9 cellular contexts compared by ENCODE assay signal in genomic region chr2:27264253-27264752, GRCh38. TPM values are rescaled to one million over a fixed set of nuclear protein-coding genes. Genes with fewer than 3 reads are reported as not detected.
A peak's percentile ranks its signal among the peaks of the same experiment; 100 is the strongest.
DNase-seq lines count a peak whose midpoint lies in the region; ATAC-seq and TF ChIP-seq lines count a peak whose summit lies in the region.
"Had no signal": no experiment of that assay in that cellular context is flagged by ENCODE, and none has a peak within 500 bp of the region (broad histone marks: within the 10 kb centered on the region; RNA-seq: fewer than 3 reads in every experiment).

No MANE protein-coding gene starts in this region.

- H4K91ac ChIP-seq in IMR-90 (ENCODE audit: insufficient read depth, low read depth, low read length) = no peak overlapping the region

- no peak overlapping the region for H2BK15ac ChIP-seq in IMR-90 (ENCODE audit: low read depth, low read length)

- H3K9me3 ChIP-seq in BLaER1 (no peaks in the 10 kb centered on the region), IMR-90 (ENCODE audit: control insufficient read depth, insufficient read depth, low read length) (no peaks in the 10 kb centered on the region; the same call in 1 of the 2 replicates), mucosa of descending colon (no peaks in the 10 kb centered on the region)
- H3K9me3 ChIP-seq: neutrophil had no signal

- no peak overlapping the region for H2AK5ac ChIP-seq in IMR-90 (ENCODE audit: low read depth, low read length)

- no peak overlapping the region for H3K56ac ChIP-seq in IMR-90 (ENCODE audit: extremely low read depth, insufficient read depth, low read length)

- H3K4me2 ChIP-seq in BLaER1 (peak overlapping the region; percentile 95), IMR-90 (ENCODE audit: low read depth, low read length) (peak overlapping the region; percentile 83; the same call in 1 of the 2 replicates)

- H2BK20ac ChIP-seq in IMR-90 (ENCODE audit: low read depth, low read length) = no peak overlapping the region

- no peak overlapping the region for H2BK5ac ChIP-seq in IMR-90 (ENCODE audit: low read depth, low read length, poor library complexity, severe bottlenecking)

- no peak for TF ChIP-seq CTCF in IMR-90 (conservative IDR thresholded peaks at IDR 0.05; ENCODE audit: low read depth, low read length)
- TF ChIP-seq CTCF in MCF 10A (IDR thresholded peaks at IDR 0.05; ENCODE audit: unreplicated experiment) = no peak
- TF ChIP-seq CTCF in mucosa of descending colon (IDR thresholded peaks at IDR 0.05) = no peak
- TF ChIP-seq CTCF in RWPE1 (conservative IDR thresholded peaks at IDR 0.05; ENCODE audit: low read depth) = no peak

- no peak for ATAC-seq in IMR-90 (ENCODE audit: low read depth)
- peak; percentile 44 for ATAC-seq in mucosa of descending colon
- no peak for ATAC-seq in GM21619 (IDR thresholded peaks at IDR 0.05; ENCODE audit: unreplicated experiment)
- no peak for ATAC-seq in HG03175 (IDR thresholded peaks at IDR 0.05; ENCODE audit: unreplicated experiment)

- no peak for TF ChIP-seq POLR2A in IMR-90 (IDR thresholded peaks at IDR 0.05; ENCODE audit: low read depth, low read length)

- POLR2A ChIA-PET in IMR-90 (lab: Charles Lee; ENCODE audit: unreplicated experiment) (no interaction called here), MCF 10A (lab: Yijun Ruan, JAX) (interaction anchor here (1.0 to 1.5 kb wide), 2 partner anchors 9 to 48 kb away, joined by 3 to 4 read pairs; partner anchors contain the start of gene CAD), RWPE1 (lab: Yijun Ruan, JAX; ENCODE audit: low non-redundant PET) (no interaction called here)

- in situ Hi-C loops in IMR-90 (cut with MboI; ENCODE audit: low sequenced_read_pairs) = no loop called here

- H3K4me3 Mint-ChIP-seq in MCF 10A (ENCODE audit: unreplicated experiment) = peak overlapping the region; percentile 19

- H3K4me3 ChIP-seq in BLaER1 (peak overlapping the region; percentile 67), IMR-90 (ENCODE audit: insufficient read depth, low read depth, low read length) (no peak overlapping the region; the same call in 1 of the 2 replicates), mucosa of descending colon (no peak overlapping the region)

- intact Hi-C loops in IMR-90 (cut with micrococcal nuclease) = no loop called here
- intact Hi-C loops in MCF 10A (cut with micrococcal nuclease) = no loop called here
- intact Hi-C loops in mucosa of descending colon (cut with DNase I, micrococcal nuclease) = no loop called here

- no peaks in the 10 kb centered on the region for H3K36me3 Mint-ChIP-seq in MCF 10A (ENCODE audit: insufficient read depth, unreplicated experiment)

- H3K9me1 ChIP-seq in IMR-90 (ENCODE audit: insufficient read depth, low read length) = no peaks in the 10 kb centered on the region

- dilution Hi-C loops in IMR-90 (cut with HindIII; ENCODE audit: low sequenced_read_pairs, unreplicated experiment) = no loop called here

- no peak overlapping the region for H2BK120ac ChIP-seq in IMR-90 (ENCODE audit: low read depth, low read length)

- peak overlapping the region; percentile 29 for H2AK9ac ChIP-seq in IMR-90 (replicated peaks; ENCODE audit: low read depth, low read length, poor library complexity)

- BruUV-seq in IMR-90 (replicated peaks; lab: Mats Ljungman, UMichigan) (no TSS peak), MCF 10A (replicated peaks; lab: Mats Ljungman, UMichigan) (no TSS peak)

- no peak for TF ChIP-seq RAD21 in IMR-90 (IDR thresholded peaks at IDR 0.05; ENCODE audit: low read length)

- H4K20me1 ChIP-seq in BLaER1 (peaks cover 47% of the 10 kb centered on the region), IMR-90 (ENCODE audit: insufficient read depth, low read length) (no peaks in the 10 kb centered on the region)

- peaks cover 30% of the 10 kb centered on the region for H3K27me3 Mint-ChIP-seq in MCF 10A (ENCODE audit: insufficient read depth, unreplicated experiment)

- H3K18ac ChIP-seq in IMR-90 (ENCODE audit: low read depth, low read length) = no peak overlapping the region

- H3K27me3 ChIP-seq in BLaER1 = peaks cover 85% of the 10 kb centered on the region
- peaks cover 82% of the 10 kb centered on the region for H3K27me3 ChIP-seq in IMR-90 (ENCODE audit: control insufficient read depth, insufficient read depth, low read length)

- H3K23ac ChIP-seq in IMR-90 (ENCODE audit: low read depth, low read length) = peak overlapping the region; percentile 77; the same call in 1 of the 2 replicates

- H3K9me3 Mint-ChIP-seq in MCF 10A (ENCODE audit: unreplicated experiment) = no peaks in the 10 kb centered on the region

- CTCF ChIA-PET in IMR-90 (lab: Yijun Ruan, JAX) (interaction anchor here (0.7 to 2.8 kb wide), 5 partner anchors 9 to 39 kb away, joined by 3 to 8 read pairs (median 5); no protein-coding TSS in a partner anchor), MCF 10A (lab: Yijun Ruan, JAX) (interaction anchor here (0.5 to 5.9 kb wide), 7 partner anchors 9 to 183 kb away, joined by 3 to 41 read pairs (median 5); no protein-coding TSS in a partner anchor), RWPE1 (lab: Yijun Ruan, JAX) (interaction anchor here (0.8 to 5.0 kb wide), 6 partner anchors 14 to 176 kb away, joined by 3 to 32 read pairs (median 4); partner anchors contain the start of gene TRIM54)

- no peak overlapping the region for H3K27ac ChIP-seq in BLaER1
- no peak overlapping the region for H3K27ac ChIP-seq in IMR-90 (ENCODE audit: insufficient read depth, low read length)
- no peak overlapping the region for H3K27ac ChIP-seq in RWPE1
- H3K27ac ChIP-seq: neutrophil had no signal

- no peak overlapping the region for H4K5ac ChIP-seq in IMR-90 (ENCODE audit: low read depth, low read length)

- no peak overlapping the region for H4K8ac ChIP-seq in IMR-90 (ENCODE audit: low read depth in 2 of 2, low read length in 2 of 2)

- H3K79me1 ChIP-seq in IMR-90 (ENCODE audit: low read depth in 1 of 2, low read length in 2 of 2) = no peaks in the 10 kb centered on the region

- H3K4me1 ChIP-seq in BLaER1 (peaks cover 35% of the 10 kb centered on the region), IMR-90 (ENCODE audit: control insufficient read depth, insufficient read depth, low read length) (peaks cover 4% of the 10 kb centered on the region; the same call in 1 of the 2 replicates), mucosa of descending colon (ENCODE audit: low read depth) (peaks cover 33% of the 10 kb centered on the region)

- DNase-seq in IMR-90 (no peak), MCF 10A (ENCODE audit: unreplicated experiment) (no peak), mucosa of descending colon (no peak), RWPE1 (ENCODE audit: low spot score) (no peak), occipital lobe (lab: John Stamatoyannopoulos, UW) (no peak)

- no peak overlapping the region for H3K14ac ChIP-seq in IMR-90 (replicated peaks; ENCODE audit: low read depth, low read length)

- no peak overlapping the region for H3K4ac ChIP-seq in IMR-90 (ENCODE audit: low read depth, low read length)

- no peak overlapping the region for H3K9ac ChIP-seq in BLaER1
- no peak overlapping the region for H3K9ac ChIP-seq in IMR-90 (ENCODE audit: low read depth, low read length)

- H3K27ac Mint-ChIP-seq in MCF 10A (ENCODE audit: low read depth, unreplicated experiment) = no peak overlapping the region

- peak overlapping the region; percentile 92 for H2AFZ ChIP-seq in IMR-90 (replicated peaks; ENCODE audit: low read length, poor library complexity)

- 0% methylated on average over 3 of the region's 38 CpGs; no CpG with 5 or more reads in 1 of the 2 experiments for WGBS in IMR-90 (ENCODE audit: extremely low coverage in 2 of 2, insufficient read length in 1 of 2), 2 experiments

- no peaks in the 10 kb centered on the region for H3K36me3 ChIP-seq in BLaER1
- no peaks in the 10 kb centered on the region for H3K36me3 ChIP-seq in IMR-90 (ENCODE audit: control insufficient read depth, insufficient read depth, low read length)
- H3K36me3 ChIP-seq in mucosa of descending colon (ENCODE audit: low read depth) = no peaks in the 10 kb centered on the region
- H3K36me3 ChIP-seq: neutrophil had no signal

- H3K4me1 Mint-ChIP-seq in MCF 10A (ENCODE audit: insufficient read depth, unreplicated experiment) = peaks cover 11% of the 10 kb centered on the region

TF ChIP-seq in IMR-90, 13 proteins besides CTCF, POLR2A, EP300 and RAD21:
- peak; percentile 37; the same call in 1 of the 2 replicates for TF ChIP-seq BHLHE40 (IDR thresholded peaks at IDR 0.05; ENCODE audit: low read depth, low read length)
- TF ChIP-seq RFX5 (IDR thresholded peaks at IDR 0.05; ENCODE audit: low read depth, low read length) = no peak

RNA-seq across cellular contexts. Expression of gene SLC30A3, which starts 1.5 kb away (rescaled TPM):
- total RNA-seq in IMR-90 (2012; rRNA removed) = under 0.01 TPM in 1 of 2 replicates, not detected in the other
- polyA plus RNA-seq in IMR-90 (2012; rRNA removed) = 0.15 and 0.17 TPM in 2 replicates
- polyA plus RNA-seq in IMR-90 (2012; cell fraction: cytosol; rRNA removed) = 0.14 TPM in 1 of 2 replicates, not detected in the other
- polyA plus RNA-seq in IMR-90 (2012; cell fraction: nucleus; rRNA removed; ENCODE audit: low replicate concordance) = 0.34 and 0.49 TPM in 2 replicates
- total RNA-seq in MCF 10A (2022) = not detected in 2 replicates
- under 1 TPM in 1 of 3 donors, not detected in 2; 0.12 TPM for total RNA-seq in mucosa of descending colon
- total RNA-seq in occipital lobe = 0.47 TPM

RNA-seq across cellular contexts. Expression of gene DNAJC5G, which starts 10.9 kb away (rescaled TPM):
- not detected in 2 replicates for total RNA-seq in IMR-90 (2012; rRNA removed)
- polyA plus RNA-seq in IMR-90 (2012; rRNA removed) = not detected in 2 replicates
- not detected in 2 replicates for polyA plus RNA-seq in IMR-90 (2012; cell fraction: cytosol; rRNA removed)
- polyA plus RNA-seq in IMR-90 (2012; cell fraction: nucleus; rRNA removed; ENCODE audit: low replicate concordance) = not detected in 2 replicates
- total RNA-seq in MCF 10A (2022) = not detected in 2 replicates
- total RNA-seq in mucosa of descending colon = under 1 TPM in 1 of 3 donors, not detected in 2; 0.47 TPM
- total RNA-seq in occipital lobe = not detected

RNA-seq across cellular contexts. Expression of gene TRIM54, which starts 17.9 kb away (rescaled TPM):
- total RNA-seq in IMR-90 (2012; rRNA removed) = under 0.01 TPM in 1 of 2 replicates, not detected in the other
- 0.07 and 0.15 TPM in 2 replicates for polyA plus RNA-seq in IMR-90 (2012; rRNA removed)
- 0.04 and 0.08 TPM in 2 replicates for polyA plus RNA-seq in IMR-90 (2012; cell fraction: cytosol; rRNA removed)
- polyA plus RNA-seq in IMR-90 (2012; cell fraction: nucleus; rRNA removed; ENCODE audit: low replicate concordance) = 0.26 and 0.29 TPM in 2 replicates
- total RNA-seq in MCF 10A (2022) = not detected in 2 replicates
- total RNA-seq in mucosa of descending colon = under 1 TPM in 1 of 3 donors, not detected in 2; 0.43 TPM
- not detected for total RNA-seq in occipital lobe

RNA-seq across cellular contexts. Expression of gene UCN, which starts 43.9 kb away (rescaled TPM):
- not detected in 2 replicates for total RNA-seq in IMR-90 (2012; rRNA removed)
- 0.22 and 0.30 TPM in 2 replicates for polyA plus RNA-seq in IMR-90 (2012; rRNA removed)
- 0.09 and 0.68 TPM in 2 replicates for polyA plus RNA-seq in IMR-90 (2012; cell fraction: cytosol; rRNA removed)
- polyA plus RNA-seq in IMR-90 (2012; cell fraction: nucleus; rRNA removed; ENCODE audit: low replicate concordance) = 4.3 and 7.7 TPM in 2 replicates
- 7.9 and 9.5 TPM in 2 replicates for total RNA-seq in MCF 10A (2022)
- 1 to 10 TPM in 1 of 3 donors, under 1 TPM in 2; 0.52 to 1.2 (median 0.92) TPM for total RNA-seq in mucosa of descending colon
- 1.1 TPM for total RNA-seq in occipital lobe

RNA-seq across cellular contexts. Expression of gene CAD, which starts 47.1 kb away (rescaled TPM):
- total RNA-seq in IMR-90 (2012; rRNA removed) (12.9 and 17.8 TPM in 2 replicates), MCF 10A (2022) (59.5 and 66.5 TPM in 2 replicates), mucosa of descending colon (10 to 100 TPM; 22.7 to 29.8 (median 24.7) TPM), occipital lobe (16.2 TPM)
- 38.7 and 45.8 TPM in 2 replicates for polyA plus RNA-seq in IMR-90 (2012; rRNA removed)
- polyA plus RNA-seq in IMR-90 (2012; cell fraction: cytosol; rRNA removed) = 25.9 and 29.2 TPM in 2 replicates
- polyA plus RNA-seq in IMR-90 (2012; cell fraction: nucleus; rRNA removed; ENCODE audit: low replicate concordance) = 67.5 and 184 TPM in 2 replicates
